Comparison of ENCODE assay signal across 9 cellular contexts in the genomic region with DNA sequence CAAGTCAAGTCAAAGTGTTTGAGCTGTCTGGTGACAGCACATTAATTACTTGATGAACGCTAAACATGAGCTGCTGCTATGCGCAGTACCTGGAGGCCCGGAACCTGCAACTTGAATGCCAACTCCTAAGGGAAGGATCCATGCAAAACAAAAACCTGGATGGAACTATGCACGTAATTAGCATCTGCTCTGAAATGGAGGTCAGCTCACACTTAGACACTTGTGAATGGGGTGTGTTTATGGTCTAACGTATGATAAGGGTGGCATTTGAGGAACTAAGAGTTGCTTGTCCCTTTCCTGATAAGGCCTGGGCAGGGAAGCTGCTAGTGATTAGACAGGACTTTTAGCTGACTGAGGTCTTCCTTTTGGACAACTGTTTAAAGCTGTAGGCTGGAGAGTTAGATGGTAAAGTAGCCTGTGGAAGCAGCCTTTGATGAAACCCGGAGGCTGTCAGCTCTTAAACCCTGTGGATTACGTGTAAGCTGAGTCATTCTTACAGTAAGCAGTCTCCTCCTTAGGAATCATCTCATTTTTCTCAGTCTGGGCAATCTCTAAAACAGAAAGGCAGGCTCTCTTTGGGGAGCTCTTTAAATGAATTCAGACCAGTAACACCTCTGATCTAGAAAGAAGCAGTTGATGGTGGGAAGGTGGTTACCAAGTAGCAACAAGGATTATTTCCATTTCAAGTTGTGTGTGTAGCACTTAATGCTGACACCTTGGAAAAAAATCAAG. TPM values are rescaled to one million over a fixed set of nuclear protein-coding genes. Genes with fewer than 3 reads are reported as not detected.
A peak's percentile ranks its signal among the peaks of the same experiment; 100 is the strongest.
DNase-seq lines count a peak whose midpoint lies in the region; ATAC-seq, FAIRE-seq and TF ChIP-seq lines count a peak whose summit lies in the region.
"Had no signal": no experiment of that assay in that cellular context is flagged by ENCODE, and none has a peak within 500 bp of the region (broad histone marks: within the 10 kb centered on the region; RNA-seq: fewer than 3 reads in every experiment).

No MANE protein-coding gene starts in this region.

- H3K27ac ChIP-seq in A673 (ENCODE audit: low read depth, low read length, poor library complexity, severe bottlenecking) (no peak overlapping the region), neuronal stem cell (replicated peaks; ENCODE audit: low read length) (no peak overlapping the region), prostate gland (no peak overlapping the region)

- ATAC-seq in HG02678 (IDR thresholded peaks at IDR 0.05; ENCODE audit: unreplicated experiment) (no peak), HG03095 (IDR thresholded peaks at IDR 0.05; ENCODE audit: unreplicated experiment) (no peak)

- H3K4me3 ChIP-seq in A673 (ENCODE audit: low read depth, low read length, poor library complexity, severe bottlenecking) (no peak overlapping the region), neuronal stem cell (ENCODE audit: low read length in 2 of 2) (no peak overlapping the region), prostate gland (no peak overlapping the region)

- no peak overlapping the region for H2BK120ac ChIP-seq in neuronal stem cell (ENCODE audit: low read depth, low read length)

- peaks cover 71 to 87% (median 71%) of the 10 kb centered on the region in 3 donors for H3K4me1 Mint-ChIP-seq in IgD-negative memory B cell
- H3K4me1 Mint-ChIP-seq in activated T-helper 1 cell treated with anti-CD3 and anti-CD28 coated beads, Interleukin-12 subunit alpha, Interleukin-12 subunit beta, Interleukin-2, Interleukin-4 antibody, amounts not matched to agents 30 ng/mL and 10 ng/mL and 1 ng/mL, durations not matched to agents 14 hours and 24 hours and 36 hours (ENCODE audit: low read depth), result peaks cover 86% of the 10 kb centered on the region

- DNase-seq in A673 (ENCODE audit: low spot score), result peak; percentile 19
- no peak for DNase-seq in activated T-helper 1 cell treated with anti-CD3 and anti-CD28 coated beads, Interleukin-12 subunit alpha, Interleukin-12 subunit beta, Interleukin-2, Interleukin-4 antibody, amounts not matched to agents 30 ng/mL and 10 ng/mL and 1 ng/mL, durations not matched to agents 14 hours and 24 hours and 36 hours (ENCODE audit: low spot score)
- DNase-seq in neuronal stem cell (ENCODE audit: low spot score), result no peak
- DNase-seq in prostate gland (ENCODE audit: low spot score), result no peak

- H3K14ac ChIP-seq in neuronal stem cell (ENCODE audit: low read length), result no peak overlapping the region

- intact Hi-C loops in A673 (cut with micrococcal nuclease; ENCODE audit: unreplicated experiment), result no loop called here
- intact Hi-C loops in activated T-helper 1 cell treated with anti-CD3 and anti-CD28 coated beads, Interleukin-12 subunit alpha, Interleukin-12 subunit beta, Interleukin-2, Interleukin-4 antibody, amounts not matched to agents 30 ng/mL and 10 ng/mL and 1 ng/mL, durations not matched to agents 14 hours and 24 hours and 36 hours (cut with micrococcal nuclease), result loop anchor here (2.0 kb wide), 1 partner anchor 28 kb away; no protein-coding TSS in a partner anchor
- intact Hi-C loops in prostate gland (cut with DNase I), result no loop called here

- peak; percentile 78 for FAIRE-seq in islet of Langerhans (lab: Jason Lieb, UNC)
- FAIRE-seq: G401.6 had no signal

- TF ChIP-seq POLR2A in prostate gland (IDR thresholded peaks at IDR 0.05), result no peak

- H3K4me2 ChIP-seq in neuronal stem cell (ENCODE audit: insufficient read depth, low read length, poor library complexity, severe bottlenecking), result no peak overlapping the region

- WGBS in neuronal stem cell (ENCODE audit: extremely low coverage in 2 of 2, insufficient read length in 2 of 2, insufficient replicate concordance in 1 of 2), 2 donors, result no CpG with 5 or more reads among the region's 7 CpGs
- WGBS in prostate gland, result 52% methylated on average over 7 of the region's 7 CpGs

- TF ChIP-seq CTCF in A673 (conservative IDR thresholded peaks at IDR 0.05; ENCODE audit: low read depth, low read length) (no peak), prostate gland (IDR thresholded peaks at IDR 0.05) (no peak)

- no peaks in the 10 kb centered on the region for H3K27me3 Mint-ChIP-seq in IgD-negative memory B cell
- peaks cover 3% of the 10 kb centered on the region for H3K27me3 Mint-ChIP-seq in activated T-helper 1 cell treated with anti-CD3 and anti-CD28 coated beads, Interleukin-12 subunit alpha, Interleukin-12 subunit beta, Interleukin-2, Interleukin-4 antibody, amounts not matched to agents 30 ng/mL and 10 ng/mL and 1 ng/mL, durations not matched to agents 14 hours and 24 hours and 36 hours (ENCODE audit: insufficient read depth)

- H3K4me1 ChIP-seq in A673 (ENCODE audit: insufficient read depth, low read length, poor library complexity, severe bottlenecking), result peaks cover 6% of the 10 kb centered on the region
- peaks cover 0 to 3% of the 10 kb centered on the region in 2 donors for H3K4me1 ChIP-seq in neuronal stem cell (ENCODE audit: control insufficient read depth in 2 of 2, insufficient read depth in 1 of 2, low read depth in 1 of 2, low read length in 2 of 2)
- H3K4me1 ChIP-seq in prostate gland (replicated peaks), result peaks cover 9% of the 10 kb centered on the region

- no peak overlapping the region for H3K23ac ChIP-seq in neuronal stem cell (ENCODE audit: low read depth, low read length, poor library complexity)

- H3K4me3 Mint-ChIP-seq in IgD-negative memory B cell, result peak overlapping the region; percentile 4 to 80 (median 50)
- H3K4me3 Mint-ChIP-seq in activated T-helper 1 cell treated with anti-CD3 and anti-CD28 coated beads, Interleukin-12 subunit alpha, Interleukin-12 subunit beta, Interleukin-2, Interleukin-4 antibody, amounts not matched to agents 30 ng/mL and 10 ng/mL and 1 ng/mL, durations not matched to agents 14 hours and 24 hours and 36 hours, result no peak overlapping the region

- BruUV-seq in A673 (replicated peaks; lab: Mats Ljungman, UMichigan), result no TSS peak

- peaks cover 16% of the 10 kb centered on the region for H3K36me3 Mint-ChIP-seq in IgD-negative memory B cell
- peaks cover 44% of the 10 kb centered on the region for H3K36me3 Mint-ChIP-seq in activated T-helper 1 cell treated with anti-CD3 and anti-CD28 coated beads, Interleukin-12 subunit alpha, Interleukin-12 subunit beta, Interleukin-2, Interleukin-4 antibody, amounts not matched to agents 30 ng/mL and 10 ng/mL and 1 ng/mL, durations not matched to agents 14 hours and 24 hours and 36 hours (ENCODE audit: low read depth)

- H2AK5ac ChIP-seq in neuronal stem cell (ENCODE audit: low read depth, low read length), result no peak overlapping the region

- H2BK5ac ChIP-seq in neuronal stem cell (ENCODE audit: low read length), result no peak overlapping the region

- POLR2A ChIA-PET in A673 (lab: Charles Lee; ENCODE audit: low non-redundant PET), result no interaction called here

- H3K9ac ChIP-seq in neuronal stem cell (ENCODE audit: low read depth, low read length, poor library complexity), result no peak overlapping the region

- H3K36me3 ChIP-seq in A673 (ENCODE audit: insufficient read depth, low read length, poor library complexity, severe bottlenecking) (no peaks in the 10 kb centered on the region), neuronal stem cell (replicated peaks in 1 of 2; ENCODE audit: control insufficient read depth in 2 of 2, insufficient read depth in 2 of 2, low read length in 2 of 2) (no peaks in the 10 kb centered on the region), prostate gland (no peaks in the 10 kb centered on the region)

- no peaks in the 10 kb centered on the region for H3K9me3 ChIP-seq in A673 (ENCODE audit: low read depth, low read length, poor library complexity, severe bottlenecking)
- no peaks in the 10 kb centered on the region for H3K9me3 ChIP-seq in neuronal stem cell (replicated peaks in 1 of 2; ENCODE audit: control insufficient read depth in 2 of 2, insufficient read depth in 1 of 2, low read depth in 1 of 2, low read length in 2 of 2)
- no peaks in the 10 kb centered on the region for H3K9me3 ChIP-seq in prostate gland

- H4K8ac ChIP-seq in neuronal stem cell (ENCODE audit: low read depth, low read length), result no peak overlapping the region

- no peak overlapping the region for H3K4ac ChIP-seq in neuronal stem cell (ENCODE audit: low read length)

- no peak overlapping the region for H2BK12ac ChIP-seq in neuronal stem cell (ENCODE audit: low read length)

- CTCF ChIA-PET in A673 (lab: Charles Lee), result interaction anchor here (0.9 kb wide), 1 partner anchor 100 kb away, joined by 4 read pairs; no protein-coding TSS in a partner anchor

- no peaks in the 10 kb centered on the region for H3K79me1 ChIP-seq in neuronal stem cell (ENCODE audit: low read depth, low read length)

- no peak overlapping the region for H3K18ac ChIP-seq in neuronal stem cell (ENCODE audit: low read length)

- no peak overlapping the region for H2BK15ac ChIP-seq in neuronal stem cell (ENCODE audit: low read length)

- H3K27me3 ChIP-seq in A673 (replicated peaks; ENCODE audit: insufficient read depth, low read depth, low read length, poor library complexity) (no peaks in the 10 kb centered on the region), neuronal stem cell (ENCODE audit: control insufficient read depth in 3 of 3, insufficient read depth in 3 of 3, low read depth in 1 of 3, low read length in 3 of 3) (peaks cover 0 to 50% (median 0%) of the 10 kb centered on the region in 3 experiments), prostate gland (replicated peaks; ENCODE audit: insufficient read depth) (no peaks in the 10 kb centered on the region)

- no peak overlapping the region for H2AFZ ChIP-seq in neuronal stem cell (ENCODE audit: low read length)

- H3K9me3 Mint-ChIP-seq in IgD-negative memory B cell, result peaks cover 0 to 2% (median 0%) of the 10 kb centered on the region in 3 donors
- H3K9me3 Mint-ChIP-seq in activated T-helper 1 cell treated with anti-CD3 and anti-CD28 coated beads, Interleukin-12 subunit alpha, Interleukin-12 subunit beta, Interleukin-2, Interleukin-4 antibody, amounts not matched to agents 30 ng/mL and 10 ng/mL and 1 ng/mL, durations not matched to agents 14 hours and 24 hours and 36 hours, result no peaks in the 10 kb centered on the region

- peak overlapping the region in 1 of 3 donors; percentile 6 for H3K27ac Mint-ChIP-seq in IgD-negative memory B cell
- H3K27ac Mint-ChIP-seq in activated T-helper 1 cell treated with anti-CD3 and anti-CD28 coated beads, Interleukin-12 subunit alpha, Interleukin-12 subunit beta, Interleukin-2, Interleukin-4 antibody, amounts not matched to agents 30 ng/mL and 10 ng/mL and 1 ng/mL, durations not matched to agents 14 hours and 24 hours and 36 hours, result peak overlapping the region; percentile 25

- H4K91ac ChIP-seq in neuronal stem cell (ENCODE audit: low read depth, low read length, poor library complexity), result no peak overlapping the region

RNA-seq across cellular contexts. Expression of a gene that starts 6.8 kb away (rescaled TPM):
- total RNA-seq in A673 (2021) (0.90 and 1.1 TPM in 2 replicates), prostate gland (10 to 100 TPM; 23.1 to 28.7 TPM)
- 33.4 TPM for polyA plus RNA-seq in IgD-negative memory B cell
- total RNA-seq in activated T-helper 1 cell treated with anti-CD3 and anti-CD28 coated beads, Interleukin-12 subunit alpha, Interleukin-12 subunit beta, Interleukin-2, Interleukin-4 antibody, amounts not matched to agents 30 ng/mL and 10 ng/mL and 1 ng/mL, durations not matched to agents 14 hours and 24 hours and 36 hours, result 4.9 and 5.2 TPM in 2 replicates
- 0.24 TPM for polyA plus RNA-seq in neuronal stem cell (2013, experiment 1 of 2)
- 0.22 TPM for polyA plus RNA-seq in neuronal stem cell (2013, experiment 2 of 2)
